27 cellular contexts compared by ENCODE assay signal in genomic region chr21:45259206-45259795, GRCh38. TPM values are rescaled to one million over a fixed set of nuclear protein-coding genes. Genes with fewer than 3 reads are reported as not detected.
A peak's percentile ranks its signal among the peaks of the same experiment; 100 is the strongest.
DNase-seq lines count a peak whose midpoint lies in the region; ATAC-seq and TF ChIP-seq lines count a peak whose summit lies in the region.
"Had no signal": no experiment of that assay in that cellular context is flagged by ENCODE, and none has a peak within 500 bp of the region (broad histone marks: within the 10 kb centered on the region; RNA-seq: fewer than 3 reads in every experiment).

No MANE protein-coding gene starts in this region.

- no peaks in the 10 kb centered on the region for H3K9me3 ChIP-seq in H9 (ENCODE audit: control insufficient read depth, low read depth, low read length)
- no peaks in the 10 kb centered on the region for H3K9me3 ChIP-seq in tibial artery
- no peaks in the 10 kb centered on the region for H3K9me3 ChIP-seq in body of pancreas
- H3K9me3 ChIP-seq: BLaER1 treated with 17β-estradiol and CSF1 and Interleukin-3, amounts not matched to agents 10 nM and 100 nM; left lung; upper lobe of right lung had no signal

- H3K36me3 Mint-ChIP-seq in activated T-cell treated with anti-CD3 and anti-CD28 coated beads, Interleukin-2, amount 50 U/mL, for 24 hours (ENCODE audit: low read depth) = peaks cover 16% of the 10 kb centered on the region
- H3K36me3 Mint-ChIP-seq in activated T-cell treated with anti-CD3 and anti-CD28 coated beads, Interleukin-2, amount 50 U/mL, for 4 hours (ENCODE audit: insufficient read depth) = peaks cover 5% of the 10 kb centered on the region
- H3K36me3 Mint-ChIP-seq in H9 (ENCODE audit: insufficient read depth in 1 of 3, low read depth in 3 of 3) = peaks cover 9 to 21% (median 14%) of the 10 kb centered on the region in 3 experiments

- no CpG with 5 or more reads among the region's 17 CpGs for WGBS in H9 (ENCODE audit: extremely low coverage, insufficient read length, low lambda C conversion rate)
- WGBS in body of pancreas, 2 donors = 61 to 67% methylated on average over 17 of the region's 17 CpGs

- H4K91ac ChIP-seq in H9 (ENCODE audit: insufficient read length, low read depth, low read length) = no peak overlapping the region

- H3K27me3 ChIP-seq in H9 (ENCODE audit: insufficient read depth, low read length) = no peaks in the 10 kb centered on the region
- H3K27me3 ChIP-seq in tibial artery = peaks cover 0 to 43% of the 10 kb centered on the region in 2 donors
- peaks cover 0 to 6% of the 10 kb centered on the region in 2 donors for H3K27me3 ChIP-seq in body of pancreas
- H3K27me3 ChIP-seq: BLaER1 treated with 17β-estradiol and CSF1 and Interleukin-3, amounts not matched to agents 10 nM and 100 nM; hepatocyte had no signal

- no peaks in the 10 kb centered on the region for H3K23me2 ChIP-seq in H9 (ENCODE audit: insufficient read length, low read depth, low read length, poor library complexity, severe bottlenecking)

- H2BK20ac ChIP-seq in H9 (ENCODE audit: low read depth, low read length, poor library complexity, severe bottlenecking) = no peak overlapping the region

- H3K9me3 Mint-ChIP-seq in activated T-cell treated with anti-CD3 and anti-CD28 coated beads, Interleukin-2, amount 50 U/mL, for 24 hours = no peaks in the 10 kb centered on the region
- no peaks in the 10 kb centered on the region for H3K9me3 Mint-ChIP-seq in activated T-cell treated with anti-CD3 and anti-CD28 coated beads, Interleukin-2, amount 50 U/mL, for 4 hours
- H3K9me3 Mint-ChIP-seq in H9 = no peaks in the 10 kb centered on the region; a peak in 1 of 5 replicates
- H3K9me3 Mint-ChIP-seq: activated B cell treated with CpG ODN at 0.5 μM for 24 hours; activated naive CD8-positive, alpha-beta T cell treated with anti-CD3 and anti-CD28 coated beads, Interleukin-2, amount 50 U/mL, for 24 hours; HFFc6; IgD-negative memory B cell; mesothelial cell of epicardium; naive thymus-derived CD8-positive, alpha-beta T cell had no signal

- peaks cover 4 to 19% (median 14%) of the 10 kb centered on the region in 3 donors for H3K36me3 ChIP-seq in tibial artery
- peaks cover 0 to 3% of the 10 kb centered on the region in 2 donors for H3K36me3 ChIP-seq in body of pancreas (replicated peaks in 1 of 2; ENCODE audit: insufficient read depth in 1 of 2, low read depth in 2 of 2)

- peak; percentile 12 for DNase-seq in activated T-cell treated with anti-CD3 and anti-CD28 coated beads, Interleukin-2, amount 50 U/mL, for 24 hours
- DNase-seq in activated T-cell treated with anti-CD3 and anti-CD28 coated beads, Interleukin-2, amount 50 U/mL, for 4 hours = no peak
- DNase-seq in H9 (peak; percentile 12), cerebellar cortex (ENCODE audit: low spot score) (peak; percentile 27), tibial artery (peak; percentile 18 to 51), body of pancreas (no peak)
- no peak for DNase-seq in NK-92 treated with Interleukin-12 subunit alpha and Interleukin-12 subunit beta, amount 100 ng/mL, for 24 hours (lab: John Stamatoyannopoulos, UW)
- DNase-seq: activated B cell treated with CpG ODN at 0.5 μM for 24 hours; activated CD4-positive, alpha-beta T cell treated with anti-CD3 and anti-CD28 coated beads, Interleukin-2, amount 50 U/mL, for 48 hours; activated gamma-delta T cell; activated naive CD8-positive, alpha-beta T cell treated with anti-CD3 and anti-CD28 coated beads, Interleukin-2, amount 50 U/mL, for 24 hours; activated T-cell treated with anti-CD3 and anti-CD28 coated beads for 4 hours; Calu3; effector memory CD4-positive, alpha-beta T cell; foreskin melanocyte; HFFc6; naive thymus-derived CD8-positive, alpha-beta T cell; NCI-H2107; T1000; upper lobe of right lung had no signal

- peaks cover 11% of the 10 kb centered on the region for H3K4me1 Mint-ChIP-seq in activated T-cell treated with anti-CD3 and anti-CD28 coated beads, Interleukin-2, amount 50 U/mL, for 24 hours (ENCODE audit: low read depth)
- peaks cover 3% of the 10 kb centered on the region for H3K4me1 Mint-ChIP-seq in activated T-cell treated with anti-CD3 and anti-CD28 coated beads, Interleukin-2, amount 50 U/mL, for 4 hours (ENCODE audit: low read depth)
- H3K4me1 Mint-ChIP-seq in H9 = peaks cover 0 to 8% of the 10 kb centered on the region in 2 experiments; a peak in 1 of 4 replicates

- no peak overlapping the region for H3K23ac ChIP-seq in H9 (ENCODE audit: insufficient read length, low read depth, low read length)

- no peaks in the 10 kb centered on the region for H3K4me1 ChIP-seq in H9 (ENCODE audit: insufficient read depth, low read length)
- peaks cover 0 to 9% (median 6%) of the 10 kb centered on the region in 4 donors for H3K4me1 ChIP-seq in tibial artery
- no peaks in the 10 kb centered on the region for H3K4me1 ChIP-seq in body of pancreas
- H3K4me1 ChIP-seq: left lung had no signal

- no peak overlapping the region for H2AFZ ChIP-seq in H9 (ENCODE audit: low read length)
- H2AFZ ChIP-seq: hepatocyte had no signal

- intact Hi-C loops in tibial artery (cut with DNase I; ENCODE audit: low total_unique reads) (no loop called here), body of pancreas (cut with DNase I) (no loop called here)

- H3K27ac ChIP-seq in H9 (ENCODE audit: insufficient read length, low read depth, low read length) (no peak overlapping the region), tibial artery (no peak overlapping the region), body of pancreas (no peak overlapping the region)
- H3K27ac ChIP-seq: BLaER1 treated with 17β-estradiol and CSF1 and Interleukin-3, amounts not matched to agents 10 nM and 100 nM; hepatocyte; left lung; upper lobe of right lung had no signal

- no peak for ATAC-seq in activated T-cell treated with anti-CD3 and anti-CD28 coated beads, Interleukin-2, amount 50 U/mL, for 4 hours
- ATAC-seq in GM21381 (IDR thresholded peaks at IDR 0.05; ENCODE audit: unreplicated experiment) (no peak), body of pancreas (no peak)
- ATAC-seq: activated naive CD8-positive, alpha-beta T cell treated with anti-CD3 and anti-CD28 coated beads, Interleukin-2, amount 50 U/mL, for 24 hours; left lung; naive thymus-derived CD8-positive, alpha-beta T cell; upper lobe of right lung had no signal

- H3K4ac ChIP-seq in H9 (ENCODE audit: low read depth, low read length) = no peak overlapping the region

- H3K9ac ChIP-seq in H9 (ENCODE audit: extremely low read depth, insufficient read length, low read length) = no peak overlapping the region
- H3K9ac ChIP-seq: BLaER1 treated with 17β-estradiol and CSF1 and Interleukin-3, amounts not matched to agents 10 nM and 100 nM had no signal

- no peak overlapping the region for H3K4me2 ChIP-seq in H9 (ENCODE audit: insufficient read depth, insufficient read length, low read length)
- H3K4me2 ChIP-seq: hepatocyte, smooth muscle cell had no signal

- no peaks in the 10 kb centered on the region for H4K20me1 ChIP-seq in H9 (ENCODE audit: control insufficient read depth, insufficient read depth, insufficient read length)

- no peak overlapping the region for H2BK15ac ChIP-seq in H9 (ENCODE audit: low read depth, low read length)

- H3K56ac ChIP-seq in H9 (ENCODE audit: insufficient read length, low read depth, low read length) = no peak overlapping the region

- H2BK5ac ChIP-seq in H9 (ENCODE audit: insufficient read length, low read length) = no peak overlapping the region

- TF ChIP-seq CTCF in H9 (conservative IDR thresholded peaks at IDR 0.05) = no peak
- no peak for TF ChIP-seq CTCF in tibial artery (IDR thresholded peaks at IDR 0.05)
- TF ChIP-seq CTCF in body of pancreas (IDR thresholded peaks at IDR 0.05) = no peak

- TF ChIP-seq POLR2A in body of pancreas (IDR thresholded peaks at IDR 0.05) = no peak

- no peak overlapping the region for H2BK120ac ChIP-seq in H9 (ENCODE audit: low read depth, low read length, poor library complexity, severe bottlenecking)

- H2BK12ac ChIP-seq in H9 (ENCODE audit: insufficient read length, low read depth, low read length) = no peak overlapping the region

- H4K5ac ChIP-seq in H9 (ENCODE audit: insufficient read length, low read depth, low read length) = no peak overlapping the region

- no peak overlapping the region; the same call in 1 of the 2 replicates for H3K14ac ChIP-seq in H9 (ENCODE audit: insufficient read depth, low read length)

- no peak overlapping the region for H3T11ph ChIP-seq in H9 (ENCODE audit: low read length)

- no peak overlapping the region for H3K4me3 ChIP-seq in tibial artery
- H3K4me3 ChIP-seq in body of pancreas = no peak overlapping the region
- H3K4me3 ChIP-seq: BLaER1 treated with 17β-estradiol and CSF1 and Interleukin-3, amounts not matched to agents 10 nM and 100 nM; hepatocyte; left lung; smooth muscle cell; upper lobe of right lung had no signal

- H3K79me1 ChIP-seq in H9 (ENCODE audit: insufficient read depth, low read depth, low read length, poor library complexity, severe bottlenecking) = no peaks in the 10 kb centered on the region

- H3K27me3 Mint-ChIP-seq in activated T-cell treated with anti-CD3 and anti-CD28 coated beads, Interleukin-2, amount 50 U/mL, for 24 hours = peaks cover 12% of the 10 kb centered on the region
- peaks cover 13% of the 10 kb centered on the region for H3K27me3 Mint-ChIP-seq in activated T-cell treated with anti-CD3 and anti-CD28 coated beads, Interleukin-2, amount 50 U/mL, for 4 hours (ENCODE audit: low read depth)
- H3K27me3 Mint-ChIP-seq in H9 (ENCODE audit: low read depth) = peaks cover 5% of the 10 kb centered on the region

- H3K27ac Mint-ChIP-seq in activated T-cell treated with anti-CD3 and anti-CD28 coated beads, Interleukin-2, amount 50 U/mL, for 24 hours = no peak overlapping the region
- H3K27ac Mint-ChIP-seq in H9 = no peak overlapping the region
- H3K27ac Mint-ChIP-seq: activated B cell treated with CpG ODN at 0.5 μM for 24 hours; activated naive CD8-positive, alpha-beta T cell treated with anti-CD3 and anti-CD28 coated beads, Interleukin-2, amount 50 U/mL, for 24 hours; HFFc6; IgD-negative memory B cell; mesothelial cell of epicardium had no signal

- no peak overlapping the region for H2AK5ac ChIP-seq in H9 (ENCODE audit: insufficient read length, low read length)

- H3K18ac ChIP-seq in H9 (ENCODE audit: insufficient read length, low read depth, low read length) = no peak overlapping the region

- H4K8ac ChIP-seq in H9 (replicated peaks; ENCODE audit: insufficient read length, low read depth, low read length) = no peak overlapping the region

- H3K79me2 ChIP-seq in H9 (ENCODE audit: insufficient read depth, low read length) = no peaks in the 10 kb centered on the region
- H3K79me2 ChIP-seq: hepatocyte had no signal

- no peak overlapping the region for H3K4me3 Mint-ChIP-seq in activated T-cell treated with anti-CD3 and anti-CD28 coated beads, Interleukin-2, amount 50 U/mL, for 24 hours
- no peak overlapping the region for H3K4me3 Mint-ChIP-seq in activated T-cell treated with anti-CD3 and anti-CD28 coated beads, Interleukin-2, amount 50 U/mL, for 4 hours
- no peak overlapping the region for H3K4me3 Mint-ChIP-seq in H9
- H3K4me3 Mint-ChIP-seq: activated B cell treated with CpG ODN at 0.5 μM for 24 hours; activated naive CD8-positive, alpha-beta T cell treated with anti-CD3 and anti-CD28 coated beads, Interleukin-2, amount 50 U/mL, for 24 hours; HFFc6; IgD-negative memory B cell; mesothelial cell of epicardium; naive thymus-derived CD8-positive, alpha-beta T cell had no signal

RNA-seq across cellular contexts. Expression of gene POFUT2, which starts 28.4 kb away (rescaled TPM):
- total RNA-seq in activated T-cell treated with anti-CD3 and anti-CD28 coated beads, Interleukin-2, amount 50 U/mL, for 4 hours = 10 to 100 TPM; 14.4 to 17.1 (median 15.1) TPM
- total RNA-seq in H9 (2021) (32.1 and 34.8 TPM in 2 replicates), body of pancreas (10 to 100 TPM; 16.3 to 46.1 TPM)

Comparison
In these comparisons a context has a peak if more than half of its experiments do, and no peak if none do; other contexts are left out.
1. DNase-seq: peak in activated T-cell treated with anti-CD3 and anti-CD28 coated beads, Interleukin-2, amount 50 U/mL, for 24 hours (single experiment), H9 (single experiment), cerebellar cortex (single experiment) and tibial artery (2 of 2); none in activated T-cell treated with anti-CD3 and anti-CD28 coated beads, Interleukin-2, amount 50 U/mL, for 4 hours (single experiment), NK-92 treated with Interleukin-12 subunit alpha and Interleukin-12 subunit beta, amount 100 ng/mL, for 24 hours (single experiment) and body of pancreas (0 of 4).